ENCODE assay signal across 8 cellular contexts in the genomic region with DNA sequence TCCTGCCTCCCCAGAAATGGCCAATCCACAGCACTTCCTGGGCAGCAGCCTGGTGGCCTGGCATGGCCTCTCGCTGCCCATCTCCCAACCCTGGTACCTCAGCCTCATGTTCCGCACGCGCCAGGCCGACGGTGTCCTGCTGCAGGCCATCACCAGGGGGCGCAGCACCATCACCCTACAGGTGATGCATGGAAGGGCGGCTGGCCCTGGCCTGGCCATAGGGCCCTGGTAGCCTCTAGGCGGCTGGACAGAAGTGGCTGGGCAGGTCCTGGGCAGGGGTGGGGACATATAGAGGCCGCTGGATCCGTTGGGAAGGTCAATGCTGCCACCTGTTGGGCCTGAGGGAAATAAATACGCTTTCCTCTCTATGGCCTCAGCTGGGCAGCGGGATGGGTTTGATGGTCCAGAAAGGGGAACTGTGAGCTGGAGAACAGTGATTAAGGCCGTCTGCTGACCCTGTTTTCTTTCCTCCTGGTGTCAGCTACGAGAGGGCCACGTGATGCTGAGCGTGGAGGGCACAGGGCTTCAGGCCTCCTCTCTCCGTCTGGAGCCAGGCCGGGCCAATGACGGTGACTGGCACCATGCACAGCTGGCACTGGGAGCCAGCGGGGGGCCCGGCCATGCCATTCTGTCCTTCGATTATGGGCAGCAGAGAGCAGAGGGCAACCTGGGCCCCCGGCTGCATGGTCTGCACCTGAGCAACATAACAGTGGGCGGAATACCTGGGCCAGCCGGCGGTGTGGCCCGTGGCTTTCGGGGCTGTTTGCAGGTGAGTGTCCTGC. TPM values are rescaled to one million over a fixed set of nuclear protein-coding genes. Genes with fewer than 3 reads are reported as not detected.
DNase-seq lines count a peak whose midpoint lies in the region; ATAC-seq and TF ChIP-seq lines count a peak whose summit lies in the region.

No MANE protein-coding gene starts in this region.

- peak overlapping the region; percentile 39 for H3K27ac Mint-ChIP-seq in activated CD8-positive, alpha-beta T cell treated with anti-CD3 and anti-CD28 coated beads, Interleukin-2, amount 10 ng/mL, durations not matched to agents 7 days and 5 days

- CTCF ChIA-PET in activated CD8-positive, alpha-beta T cell treated with anti-CD3 and anti-CD28 coated beads, Interleukin-2, amount 10 ng/mL, durations not matched to agents 7 days and 5 days (lab: Charles Lee), result interaction anchor here (0.5 to 4.3 kb wide), 14 partner anchors 13 to 269 kb away, joined by 3 to 51 read pairs (median 4); partner anchors contain the start of genes PSRC1 and SORT1

- H3K27me3 ChIP-seq in GM06990 (replicated peaks; ENCODE audit: control insufficient read depth, insufficient read depth, low read length), result no peaks in the 10 kb centered on the region

- POLR2A ChIA-PET in activated CD8-positive, alpha-beta T cell treated with anti-CD3 and anti-CD28 coated beads, Interleukin-2, amount 10 ng/mL, durations not matched to agents 7 days and 5 days (lab: Charles Lee), result no interaction called here

- DNase-seq in GM06990 (ENCODE audit: extremely low read depth, insufficient read length), result peak; percentile 69
- peak; percentile 82 to 96 for DNase-seq in NCI-H526 (lab: John Stamatoyannopoulos, UW)
- DNase-seq in activated CD8-positive, alpha-beta T cell treated with anti-CD3 and anti-CD28 coated beads, Interleukin-2, amount 10 ng/mL, durations not matched to agents 7 days and 5 days, result peak; percentile 86
- DNase-seq in effector CD4-positive, alpha-beta T cell, result peak; percentile 70
- DNase-seq in lung microvascular endothelial cell (ENCODE audit: low read depth in 2 of 2), result peak; percentile 87 to 95
- DNase-seq in stimulated activated CD8-positive, alpha-beta memory T cell treated with anti-CD3 and anti-CD28 coated beads, Interleukin-15, amount 100 ng/mL, for 24 hours (ENCODE audit: low read depth), result peak; percentile 73
- DNase-seq in NK-92 (lab: John Stamatoyannopoulos, UW; ENCODE audit: unreplicated experiment), result no peak

- H3K4me1 Mint-ChIP-seq in activated CD8-positive, alpha-beta T cell treated with anti-CD3 and anti-CD28 coated beads, Interleukin-2, amount 10 ng/mL, durations not matched to agents 7 days and 5 days (ENCODE audit: low read depth), result peaks cover 4% of the 10 kb centered on the region

- peak; percentile 97 for TF ChIP-seq CTCF in GM06990 (IDR thresholded peaks at IDR 0.05; ENCODE audit: insufficient read depth, low read length, poor library complexity, severe bottlenecking)

- H3K36me3 ChIP-seq in GM06990 (ENCODE audit: control insufficient read depth, insufficient read depth, low read length), result no peaks in the 10 kb centered on the region

- peak; percentile 46 for ATAC-seq in HG02610 (IDR thresholded peaks at IDR 0.05; ENCODE audit: unreplicated experiment)
- ATAC-seq in activated CD8-positive, alpha-beta T cell treated with anti-CD3 and anti-CD28 coated beads, Interleukin-2, amount 10 ng/mL, durations not matched to agents 7 days and 5 days, result peak; percentile 93

- H3K9me3 Mint-ChIP-seq in activated CD8-positive, alpha-beta T cell treated with anti-CD3 and anti-CD28 coated beads, Interleukin-2, amount 10 ng/mL, durations not matched to agents 7 days and 5 days (ENCODE audit: insufficient read depth), result no peaks in the 10 kb centered on the region

- no peaks in the 10 kb centered on the region for H3K27me3 Mint-ChIP-seq in activated CD8-positive, alpha-beta T cell treated with anti-CD3 and anti-CD28 coated beads, Interleukin-2, amount 10 ng/mL, durations not matched to agents 7 days and 5 days (ENCODE audit: low read depth)

- no peaks in the 10 kb centered on the region for H3K36me3 Mint-ChIP-seq in activated CD8-positive, alpha-beta T cell treated with anti-CD3 and anti-CD28 coated beads, Interleukin-2, amount 10 ng/mL, durations not matched to agents 7 days and 5 days (ENCODE audit: low read depth)

- no peak overlapping the region for H3K4me3 Mint-ChIP-seq in activated CD8-positive, alpha-beta T cell treated with anti-CD3 and anti-CD28 coated beads, Interleukin-2, amount 10 ng/mL, durations not matched to agents 7 days and 5 days

- H3K4me3 ChIP-seq in GM06990 (replicated peaks; ENCODE audit: low read depth, low read length), result no peak overlapping the region

RNA-seq across cellular contexts. Expression of gene CELSR2, which starts 14.4 kb away (rescaled TPM):
- total RNA-seq in activated CD8-positive, alpha-beta T cell treated with anti-CD3 and anti-CD28 coated beads, Interleukin-2, amount 10 ng/mL, durations not matched to agents 7 days and 5 days, result 1 to 10 TPM; 4.9 to 5.2 TPM
- 0.65 and 0.79 TPM in 2 replicates for total RNA-seq in lung microvascular endothelial cell

RNA-seq across cellular contexts. Expression of gene PSRC1, which starts 19.2 kb away (rescaled TPM):
- total RNA-seq in activated CD8-positive, alpha-beta T cell treated with anti-CD3 and anti-CD28 coated beads, Interleukin-2, amount 10 ng/mL, durations not matched to agents 7 days and 5 days, result 10 to 100 TPM; 38.2 to 40.7 TPM
- 0.79 and 2.8 TPM in 2 replicates for total RNA-seq in lung microvascular endothelial cell

RNA-seq across cellular contexts. Expression of gene MYBPHL, which starts 43.0 kb away (rescaled TPM):
- total RNA-seq in activated CD8-positive, alpha-beta T cell treated with anti-CD3 and anti-CD28 coated beads, Interleukin-2, amount 10 ng/mL, durations not matched to agents 7 days and 5 days, result not detected
- total RNA-seq in lung microvascular endothelial cell, result not detected in 2 replicates

RNA-seq across cellular contexts. Expression of gene SARS1, which starts 50.1 kb away (rescaled TPM):
- 100 to 1,000 TPM; 145 to 157 TPM for total RNA-seq in activated CD8-positive, alpha-beta T cell treated with anti-CD3 and anti-CD28 coated beads, Interleukin-2, amount 10 ng/mL, durations not matched to agents 7 days and 5 days
- total RNA-seq in lung microvascular endothelial cell, result 118 and 179 TPM in 2 replicates

Comparison
In these comparisons a context has a peak if more than half of its experiments do, and no peak if none do; other contexts are left out.
1. RNA of gene PSRC1, which starts 19.2 kb away (total RNA-seq): 38.2 to 40.7 TPM in activated CD8-positive, alpha-beta T cell treated with anti-CD3 and anti-CD28 coated beads, Interleukin-2, amount 10 ng/mL, durations not matched to agents 7 days and 5 days; 0.79 to 2.8 TPM in lung microvascular endothelial cell; every median in the first group is over 10 times any median in the second.